24 cellular contexts compared by ENCODE assay signal in genomic region chr6:102631921-102632320, GRCh38.
"Had no signal": no experiment of that assay in that cellular context is flagged by ENCODE, and none has a peak within 500 bp of the region (broad histone marks: within the 10 kb centered on the region; RNA-seq: fewer than 3 reads in every experiment).

No MANE protein-coding gene starts in this region.

- H3K9ac ChIP-seq: neural progenitor cell, parathyroid adenoma had no signal

- H3K4me3 ChIP-seq: neural progenitor cell, ovary, psoas muscle, right lobe of liver, sigmoid colon, stomach, thoracic aorta, thyroid gland, tibial nerve, upper lobe of left lung, vagina had no signal

- H2AFZ ChIP-seq: neural progenitor cell, parathyroid adenoma had no signal

- H3K9me3 ChIP-seq: ovary, psoas muscle, sigmoid colon, thoracic aorta, thyroid gland, upper lobe of left lung, vagina had no signal

- H3K27ac ChIP-seq: neural progenitor cell, ovary, parathyroid adenoma, psoas muscle, right lobe of liver, sigmoid colon, stomach, thoracic aorta, thyroid gland, tibial nerve, upper lobe of left lung, vagina had no signal

- H3K36me3 ChIP-seq: neural progenitor cell, ovary, right lobe of liver, sigmoid colon, stomach, thoracic aorta, thyroid gland, tibial nerve, upper lobe of left lung, vagina had no signal

- H3K4me1 ChIP-seq: neural progenitor cell, parathyroid adenoma, psoas muscle, right lobe of liver, sigmoid colon, stomach, thyroid gland, tibial nerve, upper lobe of left lung, vagina had no signal

- DNase-seq: occipital lobe; ovary; posterior cingulate gyrus; psoas muscle; right lobe of liver; sigmoid colon; small intestine; stimulated activated CD4-positive, alpha-beta T cell treated with anti-CD3 and anti-CD28 coated beads, Interleukin-15, amount 100 ng/mL, for 24 hours; stimulated activated CD4-positive, alpha-beta T cell treated with anti-CD3 and anti-CD28 coated beads, Interleukin-2, amount 100 ng/mL, for 24 hours; stimulated activated CD4-positive, alpha-beta T cell treated with anti-CD3 and anti-CD28 coated beads, Interleukin-2, amount 100 ng/mL, for 48 hours; stimulated activated CD4-positive, alpha-beta T cell treated with anti-CD3 and anti-CD28 coated beads, Interleukin-4, amount 100 ng/mL, for 24 hours; stimulated activated naive B cell treated with anti-CD40 and anti-IgM and Interleukin-4, amounts not matched to agents 10 μg/mL and 1 μg/mL and 100 μg/mL, for 72 hours; stimulated activated naive CD4-positive, alpha-beta T cell treated with Interleukin-2 at 50 U/mL for 16 hours; stomach; thyroid gland; trophoblast cell; upper lobe of left lung had no signal

- H3K4me2 ChIP-seq: neural progenitor cell had no signal

- ATAC-seq: psoas muscle; right cardiac atrium; right lobe of liver; stimulated activated effector memory CD8-positive, alpha-beta T cell treated with anti-CD3 and anti-CD28 coated beads, Interleukin-12 subunit alpha, Interleukin-12 subunit beta, amount 100 ng/mL, for 72 hours; stimulated activated naive B cell treated with anti-CD40 and anti-IgM and Interleukin-4, amounts not matched to agents 10 μg/mL and 1 μg/mL and 100 μg/mL, for 72 hours had no signal

- H3K79me2 ChIP-seq: parathyroid adenoma had no signal

- H3K27me3 ChIP-seq: neural progenitor cell, ovary, right lobe of liver, sigmoid colon, stomach, thyroid gland, tibial nerve, upper lobe of left lung, vagina had no signal
